ENCODE assay signal across 8 cellular contexts in genomic region chrY:7274410-7274913, GRCh38.
DNase-seq lines count a peak whose midpoint lies in the region; ATAC-seq and TF ChIP-seq lines count a peak whose summit lies in the region.

No MANE protein-coding gene starts in this region.

- H3K9me3 Mint-ChIP-seq in central memory CD8-positive, alpha-beta T cell = no peaks in the 10 kb centered on the region

- ATAC-seq in GM19397 (IDR thresholded peaks at IDR 0.05; ENCODE audit: unreplicated experiment) (peak; percentile 19), HG03439 (IDR thresholded peaks at IDR 0.05; ENCODE audit: unreplicated experiment) (peak; percentile 21)
- peak; percentile 0 for ATAC-seq in central memory CD8-positive, alpha-beta T cell (replicated peaks; ENCODE audit: extremely low read depth, poor library complexity, severe bottlenecking)

- no peaks in the 10 kb centered on the region for H3K9me3 ChIP-seq in neutrophil

- H3K4me1 Mint-ChIP-seq in central memory CD8-positive, alpha-beta T cell = peaks cover 59% of the 10 kb centered on the region

- H3K4me3 Mint-ChIP-seq in central memory CD8-positive, alpha-beta T cell = peak overlapping the region; percentile 90

- no peaks in the 10 kb centered on the region for H3K36me3 ChIP-seq in neutrophil

- no peaks in the 10 kb centered on the region for H3K27me3 Mint-ChIP-seq in central memory CD8-positive, alpha-beta T cell

- no peak for DNase-seq in central memory CD8-positive, alpha-beta T cell (ENCODE audit: low spot score in 2 of 2)
- DNase-seq in HT-29 (ENCODE audit: low spot score) (no peak), NCI-H226 (no peak), LoVo (ENCODE audit: low spot score) (no peak), DMS153 treated with DMSO at 0.1 percent for 48 hours (lab: John Stamatoyannopoulos, UW; ENCODE audit: unreplicated experiment) (no peak)

- H3K36me3 Mint-ChIP-seq in central memory CD8-positive, alpha-beta T cell (ENCODE audit: insufficient read depth) = peaks cover 61% of the 10 kb centered on the region

- no peak for TF ChIP-seq CTCF in neutrophil (IDR thresholded peaks at IDR 0.05)

- H3K4me3 ChIP-seq in neutrophil (ENCODE audit: low read depth in 1 of 2, low read length in 1 of 2) = peak overlapping the region; percentile 54 to 67

- H3K27ac ChIP-seq in neutrophil = peak overlapping the region; percentile 79

- H3K27me3 ChIP-seq in neutrophil = no peaks in the 10 kb centered on the region

- H3K4me1 ChIP-seq in neutrophil (ENCODE audit: control insufficient read depth in 1 of 2, insufficient read depth in 1 of 2, low read depth in 1 of 2, low read length in 1 of 2) = peaks cover 0 to 17% of the 10 kb centered on the region in 2 experiments

- peak overlapping the region; percentile 99 for H3K27ac Mint-ChIP-seq in central memory CD8-positive, alpha-beta T cell (ENCODE audit: low read depth)
